Comparison of ENCODE assay signal across 1 cellular context in genomic region chr4:53361451-53361850, GRCh38.
TF ChIP-seq lines count a peak whose summit lies in the region.

No MANE protein-coding gene starts in this region.

TF ChIP-seq in K562, 482 proteins besides CTCF, POLR2A, EP300 and RAD21:
- no peak for TF ChIP-seq ZNF707 (CRISPR knock-in tag; conservative IDR thresholded peaks at IDR 0.05)
- no peak for TF ChIP-seq GTF2B (IDR thresholded peaks at IDR 0.05; ENCODE audit: extremely low read depth, insufficient read length)
- TF ChIP-seq STAT5A (IDR thresholded peaks at IDR 0.05; ENCODE audit: borderline replicate concordance, low read length), result no peak
TF ChIP-seq in K562: peak in this region for 0.
